In genomic region chr2:132349082-132349687, GRCh38 we compare ENCODE assay signal across 7 cellular contexts.
A peak's percentile ranks its signal among the peaks of the same experiment; 100 is the strongest.
DNase-seq lines count a peak whose midpoint lies in the region; TF ChIP-seq lines count a peak whose summit lies in the region.
"Not testable (repeated sequence)": the region's sequence is repeated elsewhere in the genome, so short reads cannot be mapped to it uniquely, and the experiment has no call there.

No MANE protein-coding gene starts in this region.

- not testable (repeated sequence) for H4K8ac ChIP-seq in neuronal stem cell (ENCODE audit: low read depth, low read length)

- H3K27me3 ChIP-seq in SU-DHL-6 (ENCODE audit: low read length); hepatocyte; neuronal stem cell (ENCODE audit: control insufficient read depth in 3 of 3, insufficient read depth in 3 of 3, low read depth in 1 of 3, low read length in 3 of 3): not testable (repeated sequence)

- H3K36me3 ChIP-seq in SU-DHL-6 (ENCODE audit: low read length); hepatocyte (replicated peaks; ENCODE audit: insufficient read depth, low read depth); neuronal stem cell (replicated peaks in 1 of 2; ENCODE audit: control insufficient read depth in 2 of 2, insufficient read depth in 2 of 2, low read length in 2 of 2): not testable (repeated sequence)

- not testable (repeated sequence) for H3K4me2 ChIP-seq in SU-DHL-6 (ENCODE audit: low read depth, low read length, poor library complexity, severe bottlenecking); neuronal stem cell (ENCODE audit: insufficient read depth, low read length, poor library complexity, severe bottlenecking)
- H3K4me2 ChIP-seq in hepatocyte, result peak overlapping the region; percentile 56

- not testable (repeated sequence) for H3K9me3 Mint-ChIP-seq in chondrocyte (ENCODE audit: low read depth)

- WGBS in hepatocyte (ENCODE audit: low lambda C conversion rate, missing lambda C conversion rate), result 22% methylated on average over 8 of the region's 8 CpGs
- no CpG with 5 or more reads among the region's 8 CpGs for WGBS in neuronal stem cell (ENCODE audit: extremely low coverage in 2 of 2, insufficient read length in 2 of 2, insufficient replicate concordance in 1 of 2), 2 donors

- not testable (repeated sequence) for H3K4ac ChIP-seq in neuronal stem cell (ENCODE audit: low read length)

- H2BK15ac ChIP-seq in neuronal stem cell (ENCODE audit: low read length), result not testable (repeated sequence)

- not testable (repeated sequence) for H3K4me3 ChIP-seq in SU-DHL-6 (ENCODE audit: insufficient read depth, low read length, poor library complexity, severe bottlenecking); hepatocyte; neuronal stem cell (ENCODE audit: low read length in 2 of 2)

- not testable (repeated sequence) for H3K9me3 ChIP-seq in SU-DHL-6 (ENCODE audit: insufficient read depth, low read length); hepatocyte (ENCODE audit: low read depth); neuronal stem cell (replicated peaks in 1 of 2; ENCODE audit: control insufficient read depth in 2 of 2, insufficient read depth in 1 of 2, low read depth in 1 of 2, low read length in 2 of 2)

- H3K79me1 ChIP-seq in neuronal stem cell (ENCODE audit: low read depth, low read length), result not testable (repeated sequence)

- H2AFZ ChIP-seq in SU-DHL-6 (ENCODE audit: low read depth, low read length, severe bottlenecking); hepatocyte; neuronal stem cell (ENCODE audit: low read length): not testable (repeated sequence)

- H3K9ac ChIP-seq in SU-DHL-6 (ENCODE audit: low read length); neuronal stem cell (ENCODE audit: low read depth, low read length, poor library complexity): not testable (repeated sequence)

- not testable (repeated sequence) for H3K9me2 ChIP-seq in SU-DHL-6 (replicated peaks; ENCODE audit: insufficient read depth, low read length); hepatocyte (replicated peaks; ENCODE audit: insufficient read depth)

- not testable (repeated sequence) for H2BK5ac ChIP-seq in neuronal stem cell (ENCODE audit: low read length)

- H3K4me1 ChIP-seq in hepatocyte (ENCODE audit: insufficient read depth); neuronal stem cell (ENCODE audit: control insufficient read depth in 2 of 2, insufficient read depth in 1 of 2, low read depth in 1 of 2, low read length in 2 of 2): not testable (repeated sequence)

- not testable (repeated sequence) for H3K79me2 ChIP-seq in SU-DHL-6 (ENCODE audit: insufficient read depth, low read length); hepatocyte

- H3K18ac ChIP-seq in neuronal stem cell (ENCODE audit: low read length), result not testable (repeated sequence)

- not testable (repeated sequence) for H4K20me1 ChIP-seq in SU-DHL-6 (ENCODE audit: low read depth, low read length); hepatocyte (ENCODE audit: insufficient read depth, poor library complexity, severe bottlenecking)

- H2BK12ac ChIP-seq in neuronal stem cell (ENCODE audit: low read length), result not testable (repeated sequence)

- H3K36me3 Mint-ChIP-seq in chondrocyte (ENCODE audit: low read depth), result not testable (repeated sequence)

- H3K27ac Mint-ChIP-seq in chondrocyte (ENCODE audit: unreplicated experiment), result not testable (repeated sequence)

- not testable (repeated sequence) for H3F3A ChIP-seq in SU-DHL-6 (ENCODE audit: insufficient read depth)

- TF ChIP-seq CTCF in SU-DHL-6 (IDR thresholded peaks at IDR 0.05; ENCODE audit: insufficient read depth, low read length, poor library complexity, severe bottlenecking), result peak; percentile 12
- peak; percentile 79 for TF ChIP-seq CTCF in chondrocyte (IDR thresholded peaks at IDR 0.05)
- TF ChIP-seq CTCF in hepatocyte (IDR thresholded peaks at IDR 0.05; ENCODE audit: poor library complexity), result peak; percentile 78

- not testable (repeated sequence) for H3K14ac ChIP-seq in neuronal stem cell (ENCODE audit: low read length)

- H2AK5ac ChIP-seq in neuronal stem cell (ENCODE audit: low read depth, low read length), result not testable (repeated sequence)

- H3K23ac ChIP-seq in neuronal stem cell (ENCODE audit: low read depth, low read length, poor library complexity), result not testable (repeated sequence)

- not testable (repeated sequence) for H4K91ac ChIP-seq in neuronal stem cell (ENCODE audit: low read depth, low read length, poor library complexity)

- H3K4me3 Mint-ChIP-seq in chondrocyte (ENCODE audit: unreplicated experiment), result not testable (repeated sequence)

- H3K4me1 Mint-ChIP-seq in chondrocyte (ENCODE audit: low read depth), result peaks cover 12% of the 10 kb centered on the region

- H2BK120ac ChIP-seq in neuronal stem cell (ENCODE audit: low read depth, low read length), result not testable (repeated sequence)

- DNase-seq in ELF-1 (ENCODE audit: low read depth, low spot score), result peak; percentile 9
- peak; percentile 8 for DNase-seq in LoVo (ENCODE audit: low spot score)
- DNase-seq in NCI-H510A treated with DMSO at 0.1 percent for 48 hours (lab: John Stamatoyannopoulos, UW), result peak; percentile 84
- DNase-seq in chondrocyte (ENCODE audit: low spot score), result not testable (repeated sequence)
- peak; percentile 83 for DNase-seq in hepatocyte (ENCODE audit: low spot score)
- peak; percentile 46 for DNase-seq in neuronal stem cell (ENCODE audit: low spot score)

- H3K27ac ChIP-seq in SU-DHL-6 (ENCODE audit: low read depth, low read length); hepatocyte; neuronal stem cell (replicated peaks; ENCODE audit: low read length): not testable (repeated sequence)

- peaks cover 17% of the 10 kb centered on the region for H3K27me3 Mint-ChIP-seq in chondrocyte (ENCODE audit: low read depth)

Comparison
In these comparisons a context has a peak if more than half of its experiments do, and no peak if none do; other contexts are left out.
1. CTCF ChIP-seq: peak in every context shown above with its lines; median percentile 79 in chondrocyte; 78 in hepatocyte; 12 in SU-DHL-6.